Comparison of ENCODE assay signal across 1 cellular context in the genomic region with DNA sequence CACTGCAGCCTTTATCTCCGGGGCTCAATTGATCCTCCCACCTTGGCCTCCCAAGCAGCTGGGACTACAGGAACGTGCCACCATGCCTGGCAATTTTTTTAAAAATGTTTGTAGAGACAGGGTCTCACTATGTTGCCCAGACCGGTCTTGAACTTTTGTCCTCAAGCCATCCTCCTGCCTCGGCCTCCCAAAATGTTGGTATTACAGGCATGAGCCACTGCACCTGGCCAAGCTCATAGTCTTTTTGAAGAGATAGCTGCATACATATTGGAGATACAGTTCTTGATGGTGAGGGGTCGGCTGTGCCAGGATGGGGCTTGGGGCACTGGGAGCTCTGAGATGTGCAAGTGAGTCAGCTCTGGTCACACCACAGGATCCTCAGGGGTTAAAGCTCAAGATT.
TF ChIP-seq lines count a peak whose summit lies in the region.

No MANE protein-coding gene starts in this region.

TF ChIP-seq in IMR-90, 13 proteins besides CTCF, POLR2A, EP300 and RAD21 (continued from another document):
- TF ChIP-seq, protein P1, sequence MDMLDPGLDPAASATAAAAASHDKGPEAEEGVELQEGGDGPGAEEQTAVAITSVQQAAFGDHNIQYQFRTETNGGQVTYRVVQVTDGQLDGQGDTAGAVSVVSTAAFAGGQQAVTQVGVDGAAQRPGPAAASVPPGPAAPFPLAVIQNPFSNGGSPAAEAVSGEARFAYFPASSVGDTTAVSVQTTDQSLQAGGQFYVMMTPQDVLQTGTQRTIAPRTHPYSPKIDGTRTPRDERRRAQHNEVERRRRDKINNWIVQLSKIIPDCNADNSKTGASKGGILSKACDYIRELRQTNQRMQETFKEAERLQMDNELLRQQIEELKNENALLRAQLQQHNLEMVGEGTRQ (IDR thresholded peaks at IDR 0.05; ENCODE audit: low read depth, low read length), result no peak
- no peak for TF ChIP-seq RFX5 (IDR thresholded peaks at IDR 0.05; ENCODE audit: low read depth, low read length)
- TF ChIP-seq RCOR1 (IDR thresholded peaks at IDR 0.05; ENCODE audit: insufficient replicate concordance, low read length), result no peak
